1 cellular context compared by ENCODE assay signal in the genomic region with DNA sequence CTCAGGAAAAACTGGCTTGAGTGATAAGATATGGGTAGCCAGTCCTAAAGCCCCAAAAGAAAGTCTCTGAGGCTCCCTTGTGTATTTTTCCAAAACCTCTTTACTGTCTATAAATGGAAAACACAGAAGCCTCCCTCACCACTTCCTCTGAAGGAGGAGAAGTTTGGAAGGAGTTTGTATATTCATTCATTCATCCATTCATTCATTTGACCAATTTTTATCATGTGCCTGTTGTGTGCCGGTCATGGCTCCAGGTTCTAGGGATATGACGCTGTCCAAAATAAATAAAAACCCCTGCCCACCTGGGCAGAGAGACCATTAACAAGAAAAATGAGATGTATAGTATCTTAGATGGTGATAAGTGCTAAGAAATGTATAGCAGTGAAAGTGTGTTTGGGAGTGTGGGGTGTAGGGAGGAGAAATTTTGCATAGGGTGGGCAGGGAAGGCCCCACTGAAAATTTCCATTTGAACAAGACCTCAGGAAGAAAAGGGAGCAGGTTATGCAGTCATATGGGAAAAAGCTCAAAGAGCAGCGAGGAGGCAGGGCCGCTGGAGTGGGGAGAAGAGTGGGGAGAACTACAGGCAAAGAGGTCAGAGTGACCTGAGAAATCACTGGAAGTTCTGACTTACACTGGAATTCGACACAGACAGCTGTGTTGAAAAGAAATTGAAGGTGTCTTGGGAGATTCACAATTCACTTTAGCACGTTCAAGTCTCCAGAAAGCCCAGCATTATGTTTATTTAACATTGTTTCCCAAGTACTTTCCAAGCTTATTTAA.
A peak's percentile ranks its signal among the peaks of the same experiment; 100 is the strongest.
TF ChIP-seq lines count a peak whose summit lies in the region.

No MANE protein-coding gene starts in this region.

TF ChIP-seq in K562, 482 proteins besides CTCF, POLR2A, EP300 and RAD21:
- TF ChIP-seq ZNF318 (IDR thresholded peaks at IDR 0.05; ENCODE audit: borderline replicate concordance in 1 of 2, low read depth in 1 of 2): no peak
- no peak for TF ChIP-seq ZNF696 (CRISPR knock-in tag; conservative IDR thresholded peaks at IDR 0.05)
- no peak for TF ChIP-seq PCBP2 (IDR thresholded peaks at IDR 0.05; ENCODE audit: low read depth, low read length, poor library complexity, severe bottlenecking)
- peak; percentile 77; the same call in 1 of the 2 replicates for TF ChIP-seq ZNF24 (IDR thresholded peaks at IDR 0.05)
- peak; percentile 58; the same call in 1 of the 2 replicates for TF ChIP-seq ZKSCAN8 (CRISPR knock-in tag; IDR thresholded peaks at IDR 0.05)
TF ChIP-seq in K562: peak in this region for 2.
